In the genomic region with DNA sequence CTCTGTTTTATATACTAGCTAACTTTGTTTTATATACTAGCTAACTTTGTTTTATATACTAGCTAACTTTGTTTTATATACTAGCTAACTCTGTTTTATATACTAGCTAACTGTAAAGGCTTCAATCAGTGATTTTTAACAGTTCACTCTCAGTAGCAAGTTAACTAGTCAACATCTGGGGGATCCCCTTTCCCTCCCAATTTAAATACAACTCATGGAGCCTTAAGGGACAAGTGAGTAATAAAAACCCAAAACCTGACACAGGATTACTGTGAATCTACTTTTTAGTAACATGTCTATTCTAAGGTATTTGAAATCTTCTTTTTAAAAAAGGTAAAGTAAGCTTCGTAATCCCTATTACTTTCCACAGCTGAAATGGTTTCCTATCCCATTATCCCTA, we compare ENCODE assay signal across 11 cellular contexts. TPM values are rescaled to one million over a fixed set of nuclear protein-coding genes. Genes with fewer than 3 reads are reported as not detected.
A peak's percentile ranks its signal among the peaks of the same experiment; 100 is the strongest.
DNase-seq lines count a peak whose midpoint lies in the region; ATAC-seq and TF ChIP-seq lines count a peak whose summit lies in the region.
"Had no signal": no experiment of that assay in that cellular context is flagged by ENCODE, and none has a peak within 500 bp of the region (broad histone marks: within the 10 kb centered on the region; RNA-seq: fewer than 3 reads in every experiment).

No MANE protein-coding gene starts in this region.

- H3K27ac ChIP-seq in 22Rv1, result peak overlapping the region; percentile 77

- intact Hi-C loops in activated T-helper 2 cell treated with anti-CD3 and anti-CD28 coated beads, Interferon-gamma antibody, Interleukin-2, Interleukin-4, amounts not matched to agents 10 μg/mL and 5 μg/mL and 100 μg/mL, durations not matched to agents 14 hours and 24 hours and 36 hours (cut with micrococcal nuclease), result loop anchor here (2.0 to 5.0 kb wide), 4 partner anchors 33 to 142 kb away; a partner anchor contains a TSS
- intact Hi-C loops in head of caudate nucleus (cut with DNase I), result loop anchor here (10.0 kb wide), 1 partner anchor 56 kb away; no protein-coding TSS in a partner anchor

- H3K4me3 ChIP-seq in GM12865 (ENCODE audit: low read depth, low read length), result peak overlapping the region; percentile 25; the same call in 1 of the 2 replicates

- H3K36me3 Mint-ChIP-seq in activated T-helper 2 cell treated with anti-CD3 and anti-CD28 coated beads, Interferon-gamma antibody, Interleukin-2, Interleukin-4, amounts not matched to agents 10 μg/mL and 5 μg/mL and 100 μg/mL, durations not matched to agents 14 hours and 24 hours and 36 hours (ENCODE audit: low read depth), result peaks cover 17% of the 10 kb centered on the region
- H3K36me3 Mint-ChIP-seq in naive thymus-derived CD8-positive, alpha-beta T cell, result peaks cover 0 to 28% (median 3%) of the 10 kb centered on the region in 3 donors
- peaks cover 3% of the 10 kb centered on the region; the same call in 1 of the 2 replicates for H3K36me3 Mint-ChIP-seq in HFFc6 (ENCODE audit: low read depth)

- H3K9me3 Mint-ChIP-seq in activated T-helper 2 cell treated with anti-CD3 and anti-CD28 coated beads, Interferon-gamma antibody, Interleukin-2, Interleukin-4, amounts not matched to agents 10 μg/mL and 5 μg/mL and 100 μg/mL, durations not matched to agents 14 hours and 24 hours and 36 hours, result no peaks in the 10 kb centered on the region
- no peaks in the 10 kb centered on the region for H3K9me3 Mint-ChIP-seq in naive thymus-derived CD8-positive, alpha-beta T cell
- H3K9me3 Mint-ChIP-seq in HFFc6, result no peaks in the 10 kb centered on the region

- peak overlapping the region; percentile 62 for H3K27ac Mint-ChIP-seq in activated T-helper 2 cell treated with anti-CD3 and anti-CD28 coated beads, Interferon-gamma antibody, Interleukin-2, Interleukin-4, amounts not matched to agents 10 μg/mL and 5 μg/mL and 100 μg/mL, durations not matched to agents 14 hours and 24 hours and 36 hours
- peak overlapping the region in 2 of 10 donors; percentile 48 to 57 for H3K27ac Mint-ChIP-seq in naive thymus-derived CD8-positive, alpha-beta T cell
- H3K27ac Mint-ChIP-seq in HFFc6, result no peak overlapping the region

- TF ChIP-seq CTCF in 22Rv1 (IDR thresholded peaks at IDR 0.05), result no peak
- no peak for TF ChIP-seq CTCF in GM12865 (IDR thresholded peaks at IDR 0.05; ENCODE audit: insufficient read depth, low read depth, low read length, missing control alignments)
- TF ChIP-seq CTCF in HFFc6 (IDR thresholded peaks at IDR 0.05), result no peak

- H3K27me3 Mint-ChIP-seq in activated T-helper 2 cell treated with anti-CD3 and anti-CD28 coated beads, Interferon-gamma antibody, Interleukin-2, Interleukin-4, amounts not matched to agents 10 μg/mL and 5 μg/mL and 100 μg/mL, durations not matched to agents 14 hours and 24 hours and 36 hours (ENCODE audit: low read depth), result no peaks in the 10 kb centered on the region
- H3K27me3 Mint-ChIP-seq in naive thymus-derived CD8-positive, alpha-beta T cell, result no peaks in the 10 kb centered on the region
- H3K27me3 Mint-ChIP-seq in HFFc6 (ENCODE audit: insufficient read depth), result no peaks in the 10 kb centered on the region; the same call in 1 of the 2 replicates

- ATAC-seq in naive thymus-derived CD8-positive, alpha-beta T cell, result no peak

- POLR2A ChIA-PET in naive thymus-derived CD8-positive, alpha-beta T cell (lab: Charles Lee), result interaction anchor here (1.1 to 2.7 kb wide), 5 partner anchors 61 to 91 kb away, joined by 3 to 11 read pairs (median 4); a partner anchor contains a TSS

- H3K4me1 Mint-ChIP-seq in activated T-helper 2 cell treated with anti-CD3 and anti-CD28 coated beads, Interferon-gamma antibody, Interleukin-2, Interleukin-4, amounts not matched to agents 10 μg/mL and 5 μg/mL and 100 μg/mL, durations not matched to agents 14 hours and 24 hours and 36 hours (ENCODE audit: low read depth), result peaks cover 29% of the 10 kb centered on the region
- peaks cover 15 to 46% (median 33%) of the 10 kb centered on the region in 4 donors for H3K4me1 Mint-ChIP-seq in naive thymus-derived CD8-positive, alpha-beta T cell
- H3K4me1 Mint-ChIP-seq in HFFc6 (ENCODE audit: low read depth), result peaks cover 47% of the 10 kb centered on the region

- peak overlapping the region; percentile 70 for H3K4me3 Mint-ChIP-seq in activated T-helper 2 cell treated with anti-CD3 and anti-CD28 coated beads, Interferon-gamma antibody, Interleukin-2, Interleukin-4, amounts not matched to agents 10 μg/mL and 5 μg/mL and 100 μg/mL, durations not matched to agents 14 hours and 24 hours and 36 hours (ENCODE audit: low read depth)
- peak overlapping the region in 8 of 10 donors; percentile 15 to 94 (median 34) for H3K4me3 Mint-ChIP-seq in naive thymus-derived CD8-positive, alpha-beta T cell
- H3K4me3 Mint-ChIP-seq in HFFc6, result no peak overlapping the region

- DNase-seq in GM12865 (ENCODE audit: low read depth), result peak; percentile 6
- DNase-seq in activated T-helper 2 cell treated with anti-CD3 and anti-CD28 coated beads, Interferon-gamma antibody, Interleukin-2, Interleukin-4, amounts not matched to agents 10 μg/mL and 5 μg/mL and 100 μg/mL, durations not matched to agents 14 hours and 24 hours and 36 hours (ENCODE audit: low spot score), result no peak
- no peak for DNase-seq in naive thymus-derived CD8-positive, alpha-beta T cell
- DNase-seq in GOT3 (lab: John Stamatoyannopoulos, UW), result no peak
- DNase-seq in head of caudate nucleus, result no peak
- no peak for DNase-seq in DMS79 treated with DMSO at 0.1 percent for 48 hours (lab: John Stamatoyannopoulos, UW)
- DNase-seq in HFFc6, result no peak
- DNase-seq: aorta, BE2C, NCI-H1436 had no signal

RNA-seq across cellular contexts. Expression of a gene that starts 32.2 kb away (rescaled TPM):
- total RNA-seq in activated T-helper 2 cell treated with anti-CD3 and anti-CD28 coated beads, Interferon-gamma antibody, Interleukin-2, Interleukin-4, amounts not matched to agents 10 μg/mL and 5 μg/mL and 100 μg/mL, durations not matched to agents 14 hours and 24 hours and 36 hours, result 19.6 and 23.0 TPM in 2 replicates
- 10 to 100 TPM; 16.9 to 23.1 TPM for total RNA-seq in naive thymus-derived CD8-positive, alpha-beta T cell
- polyA plus RNA-seq in naive thymus-derived CD8-positive, alpha-beta T cell, result 10 to 100 TPM in 1 of 3 donors, 1 to 10 TPM in 2; 7.5 to 20.0 (median 9.2) TPM
- total RNA-seq in HFFc6 (2021; fragmentation: NEBNext Ultra II Directional; extraction: Animal tissue kit (Norgen Biotek cat#: 25700)), result 10 to 100 TPM; 14.5 to 17.2 (median 16.6) TPM

RNA-seq across cellular contexts. Expression of a gene that starts 44.4 kb away (rescaled TPM):
- 54.5 and 60.4 TPM in 2 replicates for total RNA-seq in activated T-helper 2 cell treated with anti-CD3 and anti-CD28 coated beads, Interferon-gamma antibody, Interleukin-2, Interleukin-4, amounts not matched to agents 10 μg/mL and 5 μg/mL and 100 μg/mL, durations not matched to agents 14 hours and 24 hours and 36 hours
- total RNA-seq in naive thymus-derived CD8-positive, alpha-beta T cell, result 10 to 100 TPM; 25.3 to 25.8 TPM
- 10 to 100 TPM; 32.7 to 54.9 (median 38.0) TPM for polyA plus RNA-seq in naive thymus-derived CD8-positive, alpha-beta T cell
- 10 to 100 TPM; 43.3 to 55.1 (median 46.1) TPM for total RNA-seq in HFFc6 (2021; fragmentation: NEBNext Ultra II Directional; extraction: Animal tissue kit (Norgen Biotek cat#: 25700))
